In the genomic region with DNA sequence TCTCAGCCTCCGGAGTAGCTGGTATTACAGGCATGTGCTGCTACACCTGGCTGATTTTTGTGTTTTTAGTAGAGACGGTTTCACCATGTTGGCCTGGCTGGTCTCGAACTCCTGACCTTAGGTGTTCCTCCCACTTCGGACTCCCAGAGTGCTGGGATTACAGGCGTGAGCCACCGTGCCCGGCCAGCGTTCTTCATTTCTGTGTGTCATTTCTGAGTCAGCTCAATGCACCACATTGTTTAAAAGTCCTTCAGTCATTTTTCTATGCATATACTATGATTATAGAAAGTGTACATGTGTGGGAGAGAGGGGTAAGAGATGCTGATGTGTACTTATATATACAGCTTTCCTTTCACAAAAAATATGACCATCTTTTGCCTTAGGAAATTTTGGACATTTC, we compare ENCODE assay signal across 11 cellular contexts. TPM values are rescaled to one million over a fixed set of nuclear protein-coding genes. Genes with fewer than 3 reads are reported as not detected.
DNase-seq lines count a peak whose midpoint lies in the region; TF ChIP-seq lines count a peak whose summit lies in the region.
"Had no signal": no experiment of that assay in that cellular context is flagged by ENCODE, and none has a peak within 500 bp of the region (broad histone marks: within the 10 kb centered on the region; RNA-seq: fewer than 3 reads in every experiment).

No MANE protein-coding gene starts in this region.

- no peaks in the 10 kb centered on the region for H3K9me3 Mint-ChIP-seq in activated CD4-positive, alpha-beta T cell treated with anti-CD3 and anti-CD28 coated beads, Interleukin-2, amount 10 ng/mL, durations not matched to agents 24 days and 14 days
- H3K9me3 Mint-ChIP-seq in IgD-negative memory B cell, result no peaks in the 10 kb centered on the region
- H3K9me3 Mint-ChIP-seq in activated naive CD8-positive, alpha-beta T cell treated with anti-CD3 and anti-CD28 coated beads for 36 hours, result no peaks in the 10 kb centered on the region
- H3K9me3 Mint-ChIP-seq in nephron progenitor cell, result no peaks in the 10 kb centered on the region

- H3K36me3 Mint-ChIP-seq in activated CD4-positive, alpha-beta T cell treated with anti-CD3 and anti-CD28 coated beads, Interleukin-2, amount 10 ng/mL, durations not matched to agents 24 days and 14 days (ENCODE audit: low read depth), result peaks cover 12% of the 10 kb centered on the region
- H3K36me3 Mint-ChIP-seq in IgD-negative memory B cell (peaks cover 1% of the 10 kb centered on the region), nephron progenitor cell (ENCODE audit: low read depth) (no peaks in the 10 kb centered on the region)
- H3K36me3 Mint-ChIP-seq in activated naive CD8-positive, alpha-beta T cell treated with anti-CD3 and anti-CD28 coated beads for 36 hours, result peaks cover 34% of the 10 kb centered on the region

- peak overlapping the region; percentile 57 for H3K4me3 Mint-ChIP-seq in activated CD4-positive, alpha-beta T cell treated with anti-CD3 and anti-CD28 coated beads, Interleukin-2, amount 10 ng/mL, durations not matched to agents 24 days and 14 days
- H3K4me3 Mint-ChIP-seq in IgD-negative memory B cell (peak overlapping the region in 3 of 4 donors; percentile 75 to 88 (median 82)), nephron progenitor cell (peak overlapping the region; percentile 73)
- H3K4me3 Mint-ChIP-seq in activated naive CD8-positive, alpha-beta T cell treated with anti-CD3 and anti-CD28 coated beads for 36 hours, result peak overlapping the region; percentile 92

- intact Hi-C loops in activated CD4-positive, alpha-beta T cell treated with anti-CD3 and anti-CD28 coated beads, Interleukin-2, amount 10 ng/mL, durations not matched to agents 24 days and 14 days (cut with micrococcal nuclease), result loop anchor here (10.0 kb wide), 2 partner anchors 266 to 524 kb away; partner anchors contain the start of gene SIDT1
- intact Hi-C loops in lower leg skin (cut with DNase I; ENCODE audit: low total_unique reads), result no loop called here

- no peak for DNase-seq in activated CD4-positive, alpha-beta T cell treated with anti-CD3 and anti-CD28 coated beads, Interleukin-2, amount 10 ng/mL, durations not matched to agents 24 days and 14 days
- DNase-seq in activated CD4-positive, alpha-beta T cell treated with anti-CD3 and anti-CD28 coated beads for 48 hours, result no peak
- DNase-seq in activated naive CD8-positive, alpha-beta T cell treated with anti-CD3 and anti-CD28 coated beads for 36 hours, result no peak
- DNase-seq in nephron progenitor cell (no peak), lower leg skin (ENCODE audit: low spot score in 2 of 2) (no peak), nucleus accumbens (lab: John Stamatoyannopoulos, UW) (no peak), NCI-H146 (lab: John Stamatoyannopoulos, UW) (no peak)
- DNase-seq: DMS79, left cardiac atrium, NCI-H2081 had no signal

- H3K4me3 ChIP-seq in lower leg skin (ENCODE audit: low read depth, poor library complexity, severe bottlenecking), result no peak overlapping the region

- TF ChIP-seq CTCF in nephron progenitor cell (IDR thresholded peaks at IDR 0.05) (no peak), lower leg skin (IDR thresholded peaks at IDR 0.05) (no peak)

- peaks cover 2% of the 10 kb centered on the region for H3K27me3 Mint-ChIP-seq in activated CD4-positive, alpha-beta T cell treated with anti-CD3 and anti-CD28 coated beads, Interleukin-2, amount 10 ng/mL, durations not matched to agents 24 days and 14 days
- H3K27me3 Mint-ChIP-seq in IgD-negative memory B cell (peaks cover 3% of the 10 kb centered on the region), nephron progenitor cell (ENCODE audit: low read depth, poor library complexity) (no peaks in the 10 kb centered on the region)
- no peaks in the 10 kb centered on the region for H3K27me3 Mint-ChIP-seq in activated naive CD8-positive, alpha-beta T cell treated with anti-CD3 and anti-CD28 coated beads for 36 hours

- no peak for TF ChIP-seq POLR2A in lower leg skin (IDR thresholded peaks at IDR 0.05)

- H3K27ac Mint-ChIP-seq in activated CD4-positive, alpha-beta T cell treated with anti-CD3 and anti-CD28 coated beads, Interleukin-2, amount 10 ng/mL, durations not matched to agents 24 days and 14 days, result no peak overlapping the region
- H3K27ac Mint-ChIP-seq in IgD-negative memory B cell, result peak overlapping the region in 1 of 3 donors; percentile 19
- no peak overlapping the region for H3K27ac Mint-ChIP-seq in activated naive CD8-positive, alpha-beta T cell treated with anti-CD3 and anti-CD28 coated beads for 36 hours
- no peak overlapping the region for H3K27ac Mint-ChIP-seq in nephron progenitor cell

- 92 to 97% methylated on average over 8 of the region's 8 CpGs for WGBS in lower leg skin, 2 donors

- peaks cover 38% of the 10 kb centered on the region for H3K4me1 Mint-ChIP-seq in activated CD4-positive, alpha-beta T cell treated with anti-CD3 and anti-CD28 coated beads, Interleukin-2, amount 10 ng/mL, durations not matched to agents 24 days and 14 days
- H3K4me1 Mint-ChIP-seq in IgD-negative memory B cell, result peaks cover 31 to 54% (median 52%) of the 10 kb centered on the region in 3 donors
- peaks cover 36% of the 10 kb centered on the region for H3K4me1 Mint-ChIP-seq in activated naive CD8-positive, alpha-beta T cell treated with anti-CD3 and anti-CD28 coated beads for 36 hours
- H3K4me1 Mint-ChIP-seq in nephron progenitor cell, result peaks cover 37% of the 10 kb centered on the region

RNA-seq across cellular contexts. Expression of gene QTRT2, which starts 2.1 kb away (rescaled TPM):
- 50.5 and 55.3 TPM in 2 replicates for total RNA-seq in activated CD4-positive, alpha-beta T cell treated with anti-CD3 and anti-CD28 coated beads, Interleukin-2, amount 10 ng/mL, durations not matched to agents 24 days and 14 days
- 25.4 TPM for polyA plus RNA-seq in IgD-negative memory B cell
- 10 to 100 TPM; 43.3 to 51.1 TPM for total RNA-seq in activated naive CD8-positive, alpha-beta T cell treated with anti-CD3 and anti-CD28 coated beads for 36 hours
- total RNA-seq in lower leg skin, result 10 to 100 TPM; 10.8 to 19.4 (median 11.8) TPM

RNA-seq across cellular contexts. Expression of gene CCDC191, which starts 2.3 kb away (rescaled TPM):
- total RNA-seq in activated CD4-positive, alpha-beta T cell treated with anti-CD3 and anti-CD28 coated beads, Interleukin-2, amount 10 ng/mL, durations not matched to agents 24 days and 14 days, result 0.66 and 1.7 TPM in 2 replicates
- polyA plus RNA-seq in IgD-negative memory B cell, result 13.3 TPM
- total RNA-seq in activated naive CD8-positive, alpha-beta T cell treated with anti-CD3 and anti-CD28 coated beads for 36 hours, result 1 to 10 TPM in 1 of 2 experiments, under 1 TPM in 1; 0.99 to 1.7 TPM
- total RNA-seq in lower leg skin, result 1 to 10 TPM; 2.5 to 7.3 (median 5.3) TPM
